In genomic region chr6:138824482-138825134, GRCh38 we compare ENCODE assay signal across 1 cellular context.
TF ChIP-seq lines count a peak whose summit lies in the region.

No MANE protein-coding gene starts in this region.

TF ChIP-seq in PFSK-1, 5 proteins besides CTCF, POLR2A, EP300 and RAD21 (continued from another document):
- TF ChIP-seq, protein P1, sequence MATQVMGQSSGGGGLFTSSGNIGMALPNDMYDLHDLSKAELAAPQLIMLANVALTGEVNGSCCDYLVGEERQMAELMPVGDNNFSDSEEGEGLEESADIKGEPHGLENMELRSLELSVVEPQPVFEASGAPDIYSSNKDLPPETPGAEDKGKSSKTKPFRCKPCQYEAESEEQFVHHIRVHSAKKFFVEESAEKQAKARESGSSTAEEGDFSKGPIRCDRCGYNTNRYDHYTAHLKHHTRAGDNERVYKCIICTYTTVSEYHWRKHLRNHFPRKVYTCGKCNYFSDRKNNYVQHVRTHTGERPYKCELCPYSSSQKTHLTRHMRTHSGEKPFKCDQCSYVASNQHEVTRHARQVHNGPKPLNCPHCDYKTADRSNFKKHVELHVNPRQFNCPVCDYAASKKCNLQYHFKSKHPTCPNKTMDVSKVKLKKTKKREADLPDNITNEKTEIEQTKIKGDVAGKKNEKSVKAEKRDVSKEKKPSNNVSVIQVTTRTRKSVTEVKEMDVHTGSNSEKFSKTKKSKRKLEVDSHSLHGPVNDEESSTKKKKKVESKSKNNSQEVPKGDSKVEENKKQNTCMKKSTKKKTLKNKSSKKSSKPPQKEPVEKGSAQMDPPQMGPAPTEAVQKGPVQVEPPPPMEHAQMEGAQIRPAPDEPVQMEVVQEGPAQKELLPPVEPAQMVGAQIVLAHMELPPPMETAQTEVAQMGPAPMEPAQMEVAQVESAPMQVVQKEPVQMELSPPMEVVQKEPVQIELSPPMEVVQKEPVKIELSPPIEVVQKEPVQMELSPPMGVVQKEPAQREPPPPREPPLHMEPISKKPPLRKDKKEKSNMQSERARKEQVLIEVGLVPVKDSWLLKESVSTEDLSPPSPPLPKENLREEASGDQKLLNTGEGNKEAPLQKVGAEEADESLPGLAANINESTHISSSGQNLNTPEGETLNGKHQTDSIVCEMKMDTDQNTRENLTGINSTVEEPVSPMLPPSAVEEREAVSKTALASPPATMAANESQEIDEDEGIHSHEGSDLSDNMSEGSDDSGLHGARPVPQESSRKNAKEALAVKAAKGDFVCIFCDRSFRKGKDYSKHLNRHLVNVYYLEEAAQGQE (IDR thresholded peaks at IDR 0.05; ENCODE audit: insufficient read depth in 1 of 2, low read depth in 2 of 2, low read length in 2 of 2): no peak
